Comparison of ENCODE assay signal across 9 cellular contexts in the genomic region with DNA sequence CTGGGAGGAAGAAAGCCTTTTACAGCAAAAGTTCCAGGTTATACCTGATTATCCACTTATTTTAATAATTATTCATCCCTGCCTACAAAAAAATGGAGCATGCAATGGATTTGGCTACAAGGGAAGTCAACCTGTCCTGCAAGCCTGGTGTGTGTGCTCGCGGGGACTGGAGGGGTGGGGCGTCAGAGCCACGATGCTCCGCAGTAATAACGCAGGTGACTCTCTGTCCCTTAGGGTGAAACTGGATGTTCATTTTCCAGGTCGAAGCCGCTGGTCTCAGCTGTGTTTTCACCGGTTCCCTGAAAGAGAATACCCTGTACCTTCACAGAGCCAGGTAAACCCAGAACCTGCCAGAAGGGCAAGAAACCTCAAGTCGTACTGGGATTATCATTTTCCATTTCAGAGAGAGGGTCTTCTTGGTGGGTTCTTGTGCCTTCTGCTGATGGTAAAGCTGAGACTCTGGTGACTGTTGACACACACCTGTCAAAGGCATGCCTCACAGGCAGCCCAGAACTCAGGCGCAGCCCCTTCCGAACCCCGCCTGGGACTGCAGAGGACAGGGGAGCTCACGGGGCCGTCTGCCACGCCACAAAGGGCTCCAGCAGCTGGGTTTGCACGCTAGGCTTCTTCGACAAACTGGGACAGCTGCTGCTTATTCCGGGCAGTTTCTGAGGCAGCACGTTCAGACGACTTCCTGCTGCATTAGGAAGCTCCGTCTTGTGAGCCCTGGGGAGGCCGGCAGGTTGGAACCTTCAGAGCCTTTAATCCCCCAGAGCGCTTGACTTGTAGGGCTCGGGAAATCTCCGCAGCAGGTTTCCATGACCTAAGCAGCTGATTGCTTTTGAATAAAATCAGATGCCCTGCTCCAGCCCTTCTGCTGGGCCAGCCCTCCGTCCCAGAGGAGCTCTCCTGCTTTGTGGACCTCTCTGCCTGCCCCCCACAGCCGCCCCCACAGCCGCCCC. TPM values are rescaled to one million over a fixed set of nuclear protein-coding genes. Genes with fewer than 3 reads are reported as not detected.
A peak's percentile ranks its signal among the peaks of the same experiment; 100 is the strongest.
DNase-seq lines count a peak whose midpoint lies in the region; ATAC-seq and TF ChIP-seq lines count a peak whose summit lies in the region.
"Had no signal": no experiment of that assay in that cellular context is flagged by ENCODE, and none has a peak within 500 bp of the region (broad histone marks: within the 10 kb centered on the region; RNA-seq: fewer than 3 reads in every experiment).

No MANE protein-coding gene starts in this region.

- H2BK15ac ChIP-seq in mesenchymal stem cell (ENCODE audit: low read depth, poor library complexity, severe bottlenecking): no peak overlapping the region

- intact Hi-C loops in left ventricle myocardium superior (cut with micrococcal nuclease) (no loop called here), left ventricle myocardium inferior (cut with micrococcal nuclease) (no loop called here)
- intact Hi-C loops in activated T-helper 1 cell treated with anti-CD3 and anti-CD28 coated beads, Interleukin-12 subunit alpha, Interleukin-12 subunit beta, Interleukin-2, Interleukin-4 antibody, amounts not matched to agents 30 ng/mL and 10 ng/mL and 1 ng/mL, durations not matched to agents 14 hours and 24 hours and 36 hours (cut with micrococcal nuclease): no loop called here

- WGBS in mesenchymal stem cell: 69% methylated on average over 25 of the region's 29 CpGs
- 41 to 51% methylated on average over 24 to 27 of the region's 29 CpGs for WGBS in tibial nerve, 2 donors

- TF ChIP-seq CTCF in left ventricle myocardium inferior (IDR thresholded peaks at IDR 0.05; ENCODE audit: borderline replicate concordance): no peak
- no peak for TF ChIP-seq CTCF in tibial nerve (IDR thresholded peaks at IDR 0.05)

- no peaks in the 10 kb centered on the region for H3K36me3 Mint-ChIP-seq in activated naive CD8-positive, alpha-beta T cell treated with anti-CD3 and anti-CD28 coated beads, Interleukin-2, amount 10 ng/mL, durations not matched to agents 7 days and 5 days
- H3K36me3 Mint-ChIP-seq in activated T-helper 1 cell treated with anti-CD3 and anti-CD28 coated beads, Interleukin-12 subunit alpha, Interleukin-12 subunit beta, Interleukin-2, Interleukin-4 antibody, amounts not matched to agents 30 ng/mL and 10 ng/mL and 1 ng/mL, durations not matched to agents 14 hours and 24 hours and 36 hours (ENCODE audit: low read depth): no peaks in the 10 kb centered on the region

- H3K4me3 ChIP-seq in left ventricle myocardium inferior (no peak overlapping the region), mesenchymal stem cell (ENCODE audit: insufficient read depth in 1 of 2, low read depth in 1 of 2, low read length in 2 of 2) (no peak overlapping the region), tibial nerve (no peak overlapping the region)

- no peak overlapping the region for H3K14ac ChIP-seq in mesenchymal stem cell (ENCODE audit: low read length in 2 of 2)

- no peak overlapping the region for H2BK5ac ChIP-seq in mesenchymal stem cell (ENCODE audit: low read depth, low read length, poor library complexity, severe bottlenecking)

- no peak overlapping the region for H2AK5ac ChIP-seq in mesenchymal stem cell (ENCODE audit: low read length, severe bottlenecking)

- no peak overlapping the region for H3K4me3 Mint-ChIP-seq in activated naive CD8-positive, alpha-beta T cell treated with anti-CD3 and anti-CD28 coated beads, Interleukin-2, amount 10 ng/mL, durations not matched to agents 7 days and 5 days
- no peak overlapping the region for H3K4me3 Mint-ChIP-seq in activated T-helper 1 cell treated with anti-CD3 and anti-CD28 coated beads, Interleukin-12 subunit alpha, Interleukin-12 subunit beta, Interleukin-2, Interleukin-4 antibody, amounts not matched to agents 30 ng/mL and 10 ng/mL and 1 ng/mL, durations not matched to agents 14 hours and 24 hours and 36 hours

- H4K8ac ChIP-seq in mesenchymal stem cell (ENCODE audit: low read length): no peak overlapping the region

- H3K4me1 ChIP-seq in left ventricle myocardium inferior (peaks cover 5% of the 10 kb centered on the region), mesenchymal stem cell (ENCODE audit: control insufficient read depth, insufficient read depth, low read depth, low read length) (no peaks in the 10 kb centered on the region), tibial nerve (peaks cover 0 to 19% (median 2%) of the 10 kb centered on the region in 4 donors)

- DNase-seq in left ventricle myocardium superior (peak; percentile 25), left ventricle myocardium inferior (no peak), Kasumi-1 (lab: John Stamatoyannopoulos, UW) (peak; percentile 27 to 36), mesenchymal stem cell (peak; percentile 26), tibial nerve (ENCODE audit: low spot score in 2 of 2) (no peak)
- DNase-seq in activated naive CD8-positive, alpha-beta T cell treated with anti-CD3 and anti-CD28 coated beads, Interleukin-2, amount 10 ng/mL, durations not matched to agents 7 days and 5 days: peak; percentile 37
- no peak for DNase-seq in activated T-helper 1 cell treated with anti-CD3 and anti-CD28 coated beads, Interleukin-12 subunit alpha, Interleukin-12 subunit beta, Interleukin-2, Interleukin-4 antibody, amounts not matched to agents 30 ng/mL and 10 ng/mL and 1 ng/mL, durations not matched to agents 14 hours and 24 hours and 36 hours (ENCODE audit: low spot score)

- no peaks in the 10 kb centered on the region for H3K79me1 ChIP-seq in mesenchymal stem cell (replicated peaks; ENCODE audit: low read length, poor library complexity, severe bottlenecking)

- H3K27me3 ChIP-seq in left ventricle myocardium inferior (ENCODE audit: low read depth) (peaks cover 55% of the 10 kb centered on the region), mesenchymal stem cell (ENCODE audit: control insufficient read depth in 1 of 2, insufficient read depth in 1 of 2, low read length in 2 of 2) (peaks cover 6 to 25% of the 10 kb centered on the region in 2 experiments), tibial nerve (no peaks in the 10 kb centered on the region)

- no peak overlapping the region for H3K18ac ChIP-seq in mesenchymal stem cell (ENCODE audit: low read depth in 1 of 2, low read length in 2 of 2)

- TF ChIP-seq POLR2A in tibial nerve (IDR thresholded peaks at IDR 0.05): no peak

- POLR2A ChIA-PET in activated naive CD8-positive, alpha-beta T cell treated with anti-CD3 and anti-CD28 coated beads, Interleukin-2, amount 10 ng/mL, durations not matched to agents 7 days and 5 days (lab: Charles Lee): no interaction called here

- H3K9ac ChIP-seq in mesenchymal stem cell (ENCODE audit: low read length): no peak overlapping the region

- no peak overlapping the region for H3K4me2 ChIP-seq in mesenchymal stem cell (ENCODE audit: low read length, poor library complexity, severe bottlenecking)

- H2AFZ ChIP-seq in mesenchymal stem cell (ENCODE audit: low read depth, low read length): no peak overlapping the region

- H3K27ac ChIP-seq in left ventricle myocardium inferior (replicated peaks) (no peak overlapping the region), mesenchymal stem cell (ENCODE audit: low read length, poor library complexity, severe bottlenecking) (no peak overlapping the region), tibial nerve (no peak overlapping the region)

- no peak overlapping the region for H3K4ac ChIP-seq in mesenchymal stem cell (ENCODE audit: low read depth in 1 of 2, low read length in 2 of 2)

- ATAC-seq in left ventricle myocardium superior (no peak), HG02588 (IDR thresholded peaks at IDR 0.05; ENCODE audit: unreplicated experiment) (no peak)
- peak; percentile 63 for ATAC-seq in activated naive CD8-positive, alpha-beta T cell treated with anti-CD3 and anti-CD28 coated beads, Interleukin-2, amount 10 ng/mL, durations not matched to agents 7 days and 5 days (ENCODE audit: low read depth)

- no peak overlapping the region for H4K91ac ChIP-seq in mesenchymal stem cell (ENCODE audit: low read length)

- no peaks in the 10 kb centered on the region for H3K9me3 Mint-ChIP-seq in activated naive CD8-positive, alpha-beta T cell treated with anti-CD3 and anti-CD28 coated beads, Interleukin-2, amount 10 ng/mL, durations not matched to agents 7 days and 5 days
- H3K9me3 Mint-ChIP-seq in activated T-helper 1 cell treated with anti-CD3 and anti-CD28 coated beads, Interleukin-12 subunit alpha, Interleukin-12 subunit beta, Interleukin-2, Interleukin-4 antibody, amounts not matched to agents 30 ng/mL and 10 ng/mL and 1 ng/mL, durations not matched to agents 14 hours and 24 hours and 36 hours: no peaks in the 10 kb centered on the region

- no peak overlapping the region for H3K23ac ChIP-seq in mesenchymal stem cell (ENCODE audit: low read length in 2 of 2)

- no peak overlapping the region for H3K27ac Mint-ChIP-seq in activated naive CD8-positive, alpha-beta T cell treated with anti-CD3 and anti-CD28 coated beads, Interleukin-2, amount 10 ng/mL, durations not matched to agents 7 days and 5 days
- H3K27ac Mint-ChIP-seq in activated T-helper 1 cell treated with anti-CD3 and anti-CD28 coated beads, Interleukin-12 subunit alpha, Interleukin-12 subunit beta, Interleukin-2, Interleukin-4 antibody, amounts not matched to agents 30 ng/mL and 10 ng/mL and 1 ng/mL, durations not matched to agents 14 hours and 24 hours and 36 hours: no peak overlapping the region

- H3K4me1 Mint-ChIP-seq in activated naive CD8-positive, alpha-beta T cell treated with anti-CD3 and anti-CD28 coated beads, Interleukin-2, amount 10 ng/mL, durations not matched to agents 7 days and 5 days: no peaks in the 10 kb centered on the region
- H3K4me1 Mint-ChIP-seq in activated T-helper 1 cell treated with anti-CD3 and anti-CD28 coated beads, Interleukin-12 subunit alpha, Interleukin-12 subunit beta, Interleukin-2, Interleukin-4 antibody, amounts not matched to agents 30 ng/mL and 10 ng/mL and 1 ng/mL, durations not matched to agents 14 hours and 24 hours and 36 hours (ENCODE audit: low read depth): no peaks in the 10 kb centered on the region

- H2BK120ac ChIP-seq in mesenchymal stem cell (ENCODE audit: low read depth, low read length): no peak overlapping the region

- H2BK12ac ChIP-seq in mesenchymal stem cell (ENCODE audit: low read length in 2 of 2): no peak overlapping the region

- TF ChIP-seq EP300 in tibial nerve (IDR thresholded peaks at IDR 0.05): no peak

- H3K27me3 Mint-ChIP-seq in activated naive CD8-positive, alpha-beta T cell treated with anti-CD3 and anti-CD28 coated beads, Interleukin-2, amount 10 ng/mL, durations not matched to agents 7 days and 5 days: peaks cover 11% of the 10 kb centered on the region
- H3K27me3 Mint-ChIP-seq in activated T-helper 1 cell treated with anti-CD3 and anti-CD28 coated beads, Interleukin-12 subunit alpha, Interleukin-12 subunit beta, Interleukin-2, Interleukin-4 antibody, amounts not matched to agents 30 ng/mL and 10 ng/mL and 1 ng/mL, durations not matched to agents 14 hours and 24 hours and 36 hours (ENCODE audit: insufficient read depth): peaks cover 7% of the 10 kb centered on the region

- H3K9me3 ChIP-seq in left ventricle myocardium inferior (replicated peaks): peaks cover 19% of the 10 kb centered on the region
- peaks cover 3% of the 10 kb centered on the region for H3K9me3 ChIP-seq in mesenchymal stem cell (ENCODE audit: control insufficient read depth, low read length)
- peaks cover 0 to 9% (median 0%) of the 10 kb centered on the region in 4 donors for H3K9me3 ChIP-seq in tibial nerve

- no peaks in the 10 kb centered on the region for H3K36me3 ChIP-seq in left ventricle myocardium inferior
- H3K36me3 ChIP-seq in mesenchymal stem cell (ENCODE audit: control insufficient read depth in 1 of 2, insufficient read depth in 2 of 2, low read depth in 1 of 2, low read length in 2 of 2): no peaks in the 10 kb centered on the region
- no peaks in the 10 kb centered on the region for H3K36me3 ChIP-seq in tibial nerve

RNA-seq across cellular contexts. Expression of gene KCNG2, which starts 58.7 kb away (rescaled TPM):
- not detected for total RNA-seq in left ventricle myocardium superior
- total RNA-seq in left ventricle myocardium inferior: not detected
- not detected for total RNA-seq in activated naive CD8-positive, alpha-beta T cell treated with anti-CD3 and anti-CD28 coated beads, Interleukin-2, amount 10 ng/mL, durations not matched to agents 7 days and 5 days
- polyA plus RNA-seq in mesenchymal stem cell (2013, experiment 1 of 2): 0.30 TPM
- 0.34 TPM for polyA plus RNA-seq in mesenchymal stem cell (2013, experiment 2 of 2)
- under 1 TPM in 3 of 4 donors, not detected in 1; 0.60 to 0.84 (median 0.78) TPM for total RNA-seq in tibial nerve
- total RNA-seq in activated T-helper 1 cell treated with anti-CD3 and anti-CD28 coated beads, Interleukin-12 subunit alpha, Interleukin-12 subunit beta, Interleukin-2, Interleukin-4 antibody, amounts not matched to agents 30 ng/mL and 10 ng/mL and 1 ng/mL, durations not matched to agents 14 hours and 24 hours and 36 hours: not detected in 2 replicates
- total RNA-seq: T-helper 2 cell treated with Interferon-gamma antibody and Interleukin-4, amounts not matched to agents 100 ng/mL and 5 ng/mL, for 36 hours had no signal

Comparison
In these comparisons a context has a peak if more than half of its experiments do, and no peak if none do; other contexts are left out.
1. DNase-seq: peak in left ventricle myocardium superior (single experiment), Kasumi-1 (2 of 2), activated naive CD8-positive, alpha-beta T cell treated with anti-CD3 and anti-CD28 coated beads, Interleukin-2, amount 10 ng/mL, durations not matched to agents 7 days and 5 days (single experiment) and mesenchymal stem cell (single experiment); none in left ventricle myocardium inferior (single experiment), tibial nerve (0 of 2) and activated T-helper 1 cell treated with anti-CD3 and anti-CD28 coated beads, Interleukin-12 subunit alpha, Interleukin-12 subunit beta, Interleukin-2, Interleukin-4 antibody, amounts not matched to agents 30 ng/mL and 10 ng/mL and 1 ng/mL, durations not matched to agents 14 hours and 24 hours and 36 hours (single experiment).